1 cellular context compared by ENCODE assay signal in genomic region chr22:50468626-50469025, GRCh38.
TF ChIP-seq lines count a peak whose summit lies in the region.

No MANE protein-coding gene starts in this region.

TF ChIP-seq in GM12878, 131 proteins besides CTCF, POLR2A, EP300 and RAD21:
- TF ChIP-seq SUPT20H (IDR thresholded peaks at IDR 0.05; ENCODE audit: borderline replicate concordance, control insufficient read depth, low read depth, low read length) (no peak), RUNX3 (IDR thresholded peaks at IDR 0.05; ENCODE audit: low read length) (no peak), REST (IDR thresholded peaks at IDR 0.05; ENCODE audit: low read depth, low read length) (no peak), GABPA (IDR thresholded peaks at IDR 0.05; ENCODE audit: low read depth) (no peak), PML (IDR thresholded peaks at IDR 0.05; ENCODE audit: low read length) (no peak), RCOR1 (conservative IDR thresholded peaks at IDR 0.05; ENCODE audit: low read depth, low read length) (no peak), STAT1 (conservative IDR thresholded peaks at IDR 0.05) (no peak), KLF5 (IDR thresholded peaks at IDR 0.05; ENCODE audit: partially characterized antibody) (no peak), RAD51 (IDR thresholded peaks at IDR 0.05) (no peak), YY1 (IDR thresholded peaks at IDR 0.05; ENCODE audit: low read depth, low read length) (no peak), FOS (IDR thresholded peaks at IDR 0.05; ENCODE audit: borderline replicate concordance, extremely low read depth, insufficient read length) (no peak)
